In the genomic region with DNA sequence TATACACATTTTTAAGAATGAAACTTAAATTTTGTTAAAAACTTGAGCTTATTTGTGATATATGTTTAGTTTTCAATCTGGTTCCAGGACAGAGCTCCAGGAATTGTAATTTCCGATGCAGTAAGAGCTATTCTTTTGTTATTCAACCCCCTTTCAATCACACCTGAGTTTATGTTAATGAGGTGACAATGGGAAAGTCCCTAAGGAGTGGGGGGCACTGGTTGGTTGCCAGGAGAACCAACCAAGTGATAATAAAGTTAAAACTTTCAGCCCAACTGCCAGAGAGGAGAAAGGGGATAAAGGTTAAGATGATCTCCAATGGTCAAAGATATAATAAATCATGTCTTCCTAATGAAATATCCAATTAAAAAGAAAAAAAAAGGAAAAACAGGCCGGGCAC, we compare ENCODE assay signal across 2 cellular contexts.
TF ChIP-seq lines count a peak whose summit lies in the region.

No MANE protein-coding gene starts in this region.

TF ChIP-seq in GM23338, 12 proteins besides CTCF, POLR2A, EP300 and RAD21:
- no peak for TF ChIP-seq ZNF114 (CRISPR knock-in tag; IDR thresholded peaks at IDR 0.05)
- TF ChIP-seq CREB1 (CRISPR knock-in tag; IDR thresholded peaks at IDR 0.05; ENCODE audit: low read depth), result 0 out of 2 replicates have a peak, but pooled peaks have one; percentile 8

TF ChIP-seq in H1, 55 proteins besides CTCF, POLR2A, EP300 and RAD21:
- TF ChIP-seq CBX5 (IDR thresholded peaks at IDR 0.05; ENCODE audit: low read depth, low read length) (no peak), NRF1 (IDR thresholded peaks at IDR 0.05; ENCODE audit: low read depth, low read length) (no peak), RXRA (IDR thresholded peaks at IDR 0.05; ENCODE audit: insufficient read depth, low read depth, low read length) (no peak), SP1 (IDR thresholded peaks at IDR 0.05; ENCODE audit: low read depth, low read length) (no peak), RNF2 (IDR thresholded peaks at IDR 0.05; ENCODE audit: borderline replicate concordance, low read depth, low read length, missing control alignments, poor library complexity, severe bottlenecking) (no peak), CTBP2 (IDR thresholded peaks at IDR 0.05; ENCODE audit: borderline replicate concordance, insufficient read depth, insufficient read length, low read length) (no peak), CREB1 (IDR thresholded peaks at IDR 0.05) (no peak), TCF12 (IDR thresholded peaks at IDR 0.05; ENCODE audit: low read depth, low read length) (no peak), KDM5A (IDR thresholded peaks at IDR 0.05; ENCODE audit: low read length) (no peak), SIN3A (conservative IDR thresholded peaks at IDR 0.05 in 1 of 2, IDR thresholded peaks at IDR 0.05 in 1 of 2; ENCODE audit: low read depth in 1 of 2, low read length in 2 of 2) (no peak), SIX5 (IDR thresholded peaks at IDR 0.05; ENCODE audit: low read depth, low read length) (no peak), JUN (IDR thresholded peaks at IDR 0.05; ENCODE audit: low read depth, low read length) (no peak), ZNF274 (IDR thresholded peaks at IDR 0.05; ENCODE audit: borderline replicate concordance, extremely low read depth, low read length) (no peak), FOSL1 (IDR thresholded peaks at IDR 0.05; ENCODE audit: insufficient read depth, low read depth, low read length) (no peak)
- TF ChIP-seq, protein P1, sequence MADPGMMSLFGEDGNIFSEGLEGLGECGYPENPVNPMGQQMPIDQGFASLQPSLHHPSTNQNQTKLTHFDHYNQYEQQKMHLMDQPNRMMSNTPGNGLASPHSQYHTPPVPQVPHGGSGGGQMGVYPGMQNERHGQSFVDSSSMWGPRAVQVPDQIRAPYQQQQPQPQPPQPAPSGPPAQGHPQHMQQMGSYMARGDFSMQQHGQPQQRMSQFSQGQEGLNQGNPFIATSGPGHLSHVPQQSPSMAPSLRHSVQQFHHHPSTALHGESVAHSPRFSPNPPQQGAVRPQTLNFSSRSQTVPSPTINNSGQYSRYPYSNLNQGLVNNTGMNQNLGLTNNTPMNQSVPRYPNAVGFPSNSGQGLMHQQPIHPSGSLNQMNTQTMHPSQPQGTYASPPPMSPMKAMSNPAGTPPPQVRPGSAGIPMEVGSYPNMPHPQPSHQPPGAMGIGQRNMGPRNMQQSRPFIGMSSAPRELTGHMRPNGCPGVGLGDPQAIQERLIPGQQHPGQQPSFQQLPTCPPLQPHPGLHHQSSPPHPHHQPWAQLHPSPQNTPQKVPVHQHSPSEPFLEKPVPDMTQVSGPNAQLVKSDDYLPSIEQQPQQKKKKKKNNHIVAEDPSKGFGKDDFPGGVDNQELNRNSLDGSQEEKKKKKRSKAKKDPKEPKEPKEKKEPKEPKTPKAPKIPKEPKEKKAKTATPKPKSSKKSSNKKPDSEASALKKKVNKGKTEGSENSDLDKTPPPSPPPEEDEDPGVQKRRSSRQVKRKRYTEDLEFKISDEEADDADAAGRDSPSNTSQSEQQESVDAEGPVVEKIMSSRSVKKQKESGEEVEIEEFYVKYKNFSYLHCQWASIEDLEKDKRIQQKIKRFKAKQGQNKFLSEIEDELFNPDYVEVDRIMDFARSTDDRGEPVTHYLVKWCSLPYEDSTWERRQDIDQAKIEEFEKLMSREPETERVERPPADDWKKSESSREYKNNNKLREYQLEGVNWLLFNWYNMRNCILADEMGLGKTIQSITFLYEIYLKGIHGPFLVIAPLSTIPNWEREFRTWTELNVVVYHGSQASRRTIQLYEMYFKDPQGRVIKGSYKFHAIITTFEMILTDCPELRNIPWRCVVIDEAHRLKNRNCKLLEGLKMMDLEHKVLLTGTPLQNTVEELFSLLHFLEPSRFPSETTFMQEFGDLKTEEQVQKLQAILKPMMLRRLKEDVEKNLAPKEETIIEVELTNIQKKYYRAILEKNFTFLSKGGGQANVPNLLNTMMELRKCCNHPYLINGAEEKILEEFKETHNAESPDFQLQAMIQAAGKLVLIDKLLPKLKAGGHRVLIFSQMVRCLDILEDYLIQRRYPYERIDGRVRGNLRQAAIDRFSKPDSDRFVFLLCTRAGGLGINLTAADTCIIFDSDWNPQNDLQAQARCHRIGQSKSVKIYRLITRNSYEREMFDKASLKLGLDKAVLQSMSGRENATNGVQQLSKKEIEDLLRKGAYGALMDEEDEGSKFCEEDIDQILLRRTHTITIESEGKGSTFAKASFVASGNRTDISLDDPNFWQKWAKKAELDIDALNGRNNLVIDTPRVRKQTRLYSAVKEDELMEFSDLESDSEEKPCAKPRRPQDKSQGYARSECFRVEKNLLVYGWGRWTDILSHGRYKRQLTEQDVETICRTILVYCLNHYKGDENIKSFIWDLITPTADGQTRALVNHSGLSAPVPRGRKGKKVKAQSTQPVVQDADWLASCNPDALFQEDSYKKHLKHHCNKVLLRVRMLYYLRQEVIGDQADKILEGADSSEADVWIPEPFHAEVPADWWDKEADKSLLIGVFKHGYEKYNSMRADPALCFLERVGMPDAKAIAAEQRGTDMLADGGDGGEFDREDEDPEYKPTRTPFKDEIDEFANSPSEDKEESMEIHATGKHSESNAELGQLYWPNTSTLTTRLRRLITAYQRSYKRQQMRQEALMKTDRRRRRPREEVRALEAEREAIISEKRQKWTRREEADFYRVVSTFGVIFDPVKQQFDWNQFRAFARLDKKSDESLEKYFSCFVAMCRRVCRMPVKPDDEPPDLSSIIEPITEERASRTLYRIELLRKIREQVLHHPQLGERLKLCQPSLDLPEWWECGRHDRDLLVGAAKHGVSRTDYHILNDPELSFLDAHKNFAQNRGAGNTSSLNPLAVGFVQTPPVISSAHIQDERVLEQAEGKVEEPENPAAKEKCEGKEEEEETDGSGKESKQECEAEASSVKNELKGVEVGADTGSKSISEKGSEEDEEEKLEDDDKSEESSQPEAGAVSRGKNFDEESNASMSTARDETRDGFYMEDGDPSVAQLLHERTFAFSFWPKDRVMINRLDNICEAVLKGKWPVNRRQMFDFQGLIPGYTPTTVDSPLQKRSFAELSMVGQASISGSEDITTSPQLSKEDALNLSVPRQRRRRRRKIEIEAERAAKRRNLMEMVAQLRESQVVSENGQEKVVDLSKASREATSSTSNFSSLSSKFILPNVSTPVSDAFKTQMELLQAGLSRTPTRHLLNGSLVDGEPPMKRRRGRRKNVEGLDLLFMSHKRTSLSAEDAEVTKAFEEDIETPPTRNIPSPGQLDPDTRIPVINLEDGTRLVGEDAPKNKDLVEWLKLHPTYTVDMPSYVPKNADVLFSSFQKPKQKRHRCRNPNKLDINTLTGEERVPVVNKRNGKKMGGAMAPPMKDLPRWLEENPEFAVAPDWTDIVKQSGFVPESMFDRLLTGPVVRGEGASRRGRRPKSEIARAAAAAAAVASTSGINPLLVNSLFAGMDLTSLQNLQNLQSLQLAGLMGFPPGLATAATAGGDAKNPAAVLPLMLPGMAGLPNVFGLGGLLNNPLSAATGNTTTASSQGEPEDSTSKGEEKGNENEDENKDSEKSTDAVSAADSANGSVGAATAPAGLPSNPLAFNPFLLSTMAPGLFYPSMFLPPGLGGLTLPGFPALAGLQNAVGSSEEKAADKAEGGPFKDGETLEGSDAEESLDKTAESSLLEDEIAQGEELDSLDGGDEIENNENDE (IDR thresholded peaks at IDR 0.05; ENCODE audit: insufficient replicate concordance, low read length), result no peak
